Comparison of ENCODE assay signal across 1 cellular context in the genomic region with DNA sequence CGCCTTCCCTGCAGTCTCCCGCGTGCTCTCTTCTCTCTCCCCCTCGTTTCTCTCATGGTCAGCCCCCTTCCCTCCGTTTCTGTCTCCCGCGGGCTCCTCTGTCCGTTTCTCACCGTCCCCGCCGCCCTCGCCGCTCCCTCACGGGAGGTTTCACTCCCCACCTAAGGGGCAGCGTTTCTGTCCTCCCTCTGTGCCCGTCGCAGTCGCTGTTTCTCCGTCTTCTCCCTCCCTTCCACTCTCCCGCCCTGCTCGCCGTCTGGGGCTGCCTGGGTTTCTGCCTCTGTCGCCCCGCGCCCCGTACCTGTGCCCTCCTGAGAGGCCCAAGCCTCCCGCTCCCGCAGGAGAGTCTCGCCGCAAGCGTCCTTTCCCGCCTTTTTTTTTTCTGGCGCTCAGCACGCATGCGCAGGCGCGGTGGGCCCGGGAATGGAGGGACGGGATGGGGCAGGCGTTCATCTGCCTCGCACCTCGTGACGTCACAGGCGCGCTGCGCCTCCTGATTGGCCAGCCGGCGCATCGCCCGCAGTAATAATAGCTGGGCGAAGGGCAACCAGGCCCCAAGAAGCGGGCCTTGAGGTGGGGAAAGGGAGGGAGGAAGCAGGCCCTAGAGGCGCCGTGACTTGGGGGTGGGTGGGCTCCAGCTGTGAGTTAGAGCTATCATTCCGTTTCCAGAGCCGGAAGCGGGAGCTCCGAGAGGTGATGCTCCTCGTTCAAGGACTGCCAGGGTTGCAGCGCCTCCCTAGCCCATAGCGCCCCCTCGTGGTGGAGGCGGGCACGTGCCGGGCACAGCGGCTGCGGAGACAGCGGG.
TF ChIP-seq lines count a peak whose summit lies in the region.

No MANE protein-coding gene starts in this region.

TF ChIP-seq in K562, 482 proteins besides CTCF, POLR2A, EP300 and RAD21 (continued from another document and continues in another):
- 0 out of 4 replicates have a peak, but pooled peaks of 1 of the 2 experiments have one; percentile 14 for TF ChIP-seq ZNF318 (IDR thresholded peaks at IDR 0.05; ENCODE audit: borderline replicate concordance in 1 of 2, low read depth in 1 of 2)
- peak; percentile 72 for TF ChIP-seq ZNF121 (CRISPR knock-in tag; conservative IDR thresholded peaks at IDR 0.05)
- TF ChIP-seq, protein P1, sequence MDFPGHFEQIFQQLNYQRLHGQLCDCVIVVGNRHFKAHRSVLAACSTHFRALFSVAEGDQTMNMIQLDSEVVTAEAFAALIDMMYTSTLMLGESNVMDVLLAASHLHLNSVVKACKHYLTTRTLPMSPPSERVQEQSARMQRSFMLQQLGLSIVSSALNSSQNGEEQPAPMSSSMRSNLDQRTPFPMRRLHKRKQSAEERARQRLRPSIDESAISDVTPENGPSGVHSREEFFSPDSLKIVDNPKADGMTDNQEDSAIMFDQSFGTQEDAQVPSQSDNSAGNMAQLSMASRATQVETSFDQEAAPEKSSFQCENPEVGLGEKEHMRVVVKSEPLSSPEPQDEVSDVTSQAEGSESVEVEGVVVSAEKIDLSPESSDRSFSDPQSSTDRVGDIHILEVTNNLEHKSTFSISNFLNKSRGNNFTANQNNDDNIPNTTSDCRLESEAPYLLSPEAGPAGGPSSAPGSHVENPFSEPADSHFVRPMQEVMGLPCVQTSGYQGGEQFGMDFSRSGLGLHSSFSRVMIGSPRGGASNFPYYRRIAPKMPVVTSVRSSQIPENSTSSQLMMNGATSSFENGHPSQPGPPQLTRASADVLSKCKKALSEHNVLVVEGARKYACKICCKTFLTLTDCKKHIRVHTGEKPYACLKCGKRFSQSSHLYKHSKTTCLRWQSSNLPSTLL (IDR thresholded peaks at IDR 0.05) = 0 out of 2 replicates have a peak, but pooled peaks have one; percentile 43
- TF ChIP-seq, protein P2, sequence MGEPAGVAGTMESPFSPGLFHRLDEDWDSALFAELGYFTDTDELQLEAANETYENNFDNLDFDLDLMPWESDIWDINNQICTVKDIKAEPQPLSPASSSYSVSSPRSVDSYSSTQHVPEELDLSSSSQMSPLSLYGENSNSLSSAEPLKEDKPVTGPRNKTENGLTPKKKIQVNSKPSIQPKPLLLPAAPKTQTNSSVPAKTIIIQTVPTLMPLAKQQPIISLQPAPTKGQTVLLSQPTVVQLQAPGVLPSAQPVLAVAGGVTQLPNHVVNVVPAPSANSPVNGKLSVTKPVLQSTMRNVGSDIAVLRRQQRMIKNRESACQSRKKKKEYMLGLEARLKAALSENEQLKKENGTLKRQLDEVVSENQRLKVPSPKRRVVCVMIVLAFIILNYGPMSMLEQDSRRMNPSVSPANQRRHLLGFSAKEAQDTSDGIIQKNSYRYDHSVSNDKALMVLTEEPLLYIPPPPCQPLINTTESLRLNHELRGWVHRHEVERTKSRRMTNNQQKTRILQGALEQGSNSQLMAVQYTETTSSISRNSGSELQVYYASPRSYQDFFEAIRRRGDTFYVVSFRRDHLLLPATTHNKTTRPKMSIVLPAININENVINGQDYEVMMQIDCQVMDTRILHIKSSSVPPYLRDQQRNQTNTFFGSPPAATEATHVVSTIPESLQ (CRISPR knock-in tag; IDR thresholded peaks at IDR 0.05) = peak; percentile 99
- TF ChIP-seq TAF15 (IDR thresholded peaks at IDR 0.05; ENCODE audit: low read depth, low read length) = no peak
- peak; percentile 5; the same call in 1 of the 2 replicates for TF ChIP-seq KLF16 (IDR thresholded peaks at IDR 0.05)
- no peak for TF ChIP-seq GTF2E2 (tag; IDR thresholded peaks at IDR 0.05)
- no peak for TF ChIP-seq ZBTB17 (CRISPR knock-in tag; IDR thresholded peaks at IDR 0.05)
- TF ChIP-seq ZNF609 (CRISPR knock-in tag; IDR thresholded peaks at IDR 0.05; ENCODE audit: borderline replicate concordance) = peak; percentile 98; the same call in 1 of the 2 replicates
- TF ChIP-seq ZNF592 (IDR thresholded peaks at IDR 0.05) = peak; percentile 71
- TF ChIP-seq CCAR2 (IDR thresholded peaks at IDR 0.05; ENCODE audit: low read depth, low read length) = no peak
- TF ChIP-seq, protein P3, sequence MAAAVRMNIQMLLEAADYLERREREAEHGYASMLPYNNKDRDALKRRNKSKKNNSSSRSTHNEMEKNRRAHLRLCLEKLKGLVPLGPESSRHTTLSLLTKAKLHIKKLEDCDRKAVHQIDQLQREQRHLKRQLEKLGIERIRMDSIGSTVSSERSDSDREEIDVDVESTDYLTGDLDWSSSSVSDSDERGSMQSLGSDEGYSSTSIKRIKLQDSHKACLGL (CRISPR knock-in tag; IDR thresholded peaks at IDR 0.05; ENCODE audit: borderline replicate concordance, poor library complexity, severe bottlenecking) = no peak
- no peak for TF ChIP-seq TAF1 (IDR thresholded peaks at IDR 0.05; ENCODE audit: control insufficient read depth, extremely low read depth, insufficient read depth, low read length, severe bottlenecking)
- TF ChIP-seq CGGBP1 (CRISPR knock-in tag; IDR thresholded peaks at IDR 0.05) = no peak
- TF ChIP-seq EWSR1 (IDR thresholded peaks at IDR 0.05; ENCODE audit: borderline replicate concordance, low read depth, partially characterized antibody) = no peak
- TF ChIP-seq MTA3 (IDR thresholded peaks at IDR 0.05; ENCODE audit: borderline replicate concordance) = peak; percentile 54; the same call in 1 of the 2 replicates
- peak; percentile 100 for TF ChIP-seq NBN (IDR thresholded peaks at IDR 0.05; ENCODE audit: low read depth)
- TF ChIP-seq SFPQ (IDR thresholded peaks at IDR 0.05; ENCODE audit: low read depth, low read length) = no peak
